8 cellular contexts compared by ENCODE assay signal in genomic region chr19:50315773-50316448, GRCh38. TPM values are rescaled to one million over a fixed set of nuclear protein-coding genes. Genes with fewer than 3 reads are reported as not detected.
A peak's percentile ranks its signal among the peaks of the same experiment; 100 is the strongest.
DNase-seq lines count a peak whose midpoint lies in the region; ATAC-seq and TF ChIP-seq lines count a peak whose summit lies in the region.

No MANE protein-coding gene starts in this region.

- peak; percentile 33 to 51 for DNase-seq in stimulated activated CD4-positive, alpha-beta T cell treated with anti-CD3 and anti-CD28 coated beads, Interleukin-2, amount 100 ng/mL, for 24 hours
- no peak for DNase-seq in stimulated activated CD4-positive, alpha-beta T cell treated with anti-CD3 and anti-CD28 coated beads, Interleukin-2, amount 100 ng/mL, for 48 hours
- DNase-seq in effector memory CD8-positive, alpha-beta T cell, result no peak
- no peak for DNase-seq in esophagus muscularis mucosa (ENCODE audit: extremely low spot score)
- no peak for DNase-seq in spleen

- peaks cover 3 to 14% of the 10 kb centered on the region in 2 donors for H3K4me1 Mint-ChIP-seq in effector memory CD8-positive, alpha-beta T cell (ENCODE audit: low read depth in 2 of 2)

- H3K27ac ChIP-seq in OCI-LY1 (ENCODE audit: low read depth, low read length, poor library complexity, severe bottlenecking) (no peak overlapping the region), esophagus muscularis mucosa (replicated peaks in 1 of 4) (no peak overlapping the region), spleen (no peak overlapping the region)

- 0 out of 2 replicates have a peak, but pooled peaks cover 8% of the 10 kb centered on the region for H3K27me3 ChIP-seq in OCI-LY1 (ENCODE audit: insufficient read depth, low read length)
- H3K27me3 ChIP-seq in esophagus muscularis mucosa, result peaks cover 3 to 92% (median 44%) of the 10 kb centered on the region in 4 donors
- peaks cover 0 to 86% (median 50%) of the 10 kb centered on the region in 7 donors for H3K27me3 ChIP-seq in spleen (replicated peaks in 1 of 7)

- peaks cover 2% of the 10 kb centered on the region for H3K36me3 Mint-ChIP-seq in effector memory CD8-positive, alpha-beta T cell (ENCODE audit: insufficient read depth)

- peaks cover 66 to 81% of the 10 kb centered on the region in 2 donors for H3K27me3 Mint-ChIP-seq in effector memory CD8-positive, alpha-beta T cell

- intact Hi-C loops in esophagus muscularis mucosa (cut with DNase I), result no loop called here
- intact Hi-C loops in spleen (cut with DNase I; ENCODE audit: low total_unique reads), result no loop called here

- H2AFZ ChIP-seq in OCI-LY1 (ENCODE audit: low read length), result no peak overlapping the region

- H3K4me1 ChIP-seq in OCI-LY1 (ENCODE audit: insufficient read depth, low read length, severe bottlenecking) (no peaks in the 10 kb centered on the region), esophagus muscularis mucosa (peaks cover 0 to 30% (median 9%) of the 10 kb centered on the region in 4 donors), spleen (peaks cover 0 to 32% (median 4%) of the 10 kb centered on the region in 6 donors)

- H3F3A ChIP-seq in OCI-LY1 (ENCODE audit: insufficient read depth, low read length), result no peaks in the 10 kb centered on the region

- H3K4me3 ChIP-seq in OCI-LY1 (ENCODE audit: low read depth, low read length, poor library complexity, severe bottlenecking) (peak overlapping the region; percentile 10), esophagus muscularis mucosa (no peak overlapping the region), spleen (peak overlapping the region in 1 of 8 donors; percentile 31)

- TF ChIP-seq CTCF in OCI-LY1 (IDR thresholded peaks at IDR 0.05; ENCODE audit: low read length) (no peak), esophagus muscularis mucosa (IDR thresholded peaks at IDR 0.05) (no peak), spleen (IDR thresholded peaks at IDR 0.05 in 8 of 11, conservative IDR thresholded peaks at IDR 0.05 in 3 of 11) (no peak)

- H3K36me3 ChIP-seq in OCI-LY1 (ENCODE audit: insufficient read depth, low read length) (no peaks in the 10 kb centered on the region), esophagus muscularis mucosa (no peaks in the 10 kb centered on the region), spleen (no peaks in the 10 kb centered on the region)

- no peak for TF ChIP-seq POLR2A in esophagus muscularis mucosa (IDR thresholded peaks at IDR 0.05; ENCODE audit: low read depth)
- no peak for TF ChIP-seq POLR2A in spleen (IDR thresholded peaks at IDR 0.05)

- TF ChIP-seq EP300 in esophagus muscularis mucosa (IDR thresholded peaks at IDR 0.05), result no peak

- peak overlapping the region; percentile 12 to 54 for H3K4me3 Mint-ChIP-seq in effector memory CD8-positive, alpha-beta T cell

- H3K79me2 ChIP-seq in OCI-LY1 (ENCODE audit: insufficient read depth, low read length), result no peaks in the 10 kb centered on the region

- no peak overlapping the region; the same call in 1 of the 2 replicates for H3K4me2 ChIP-seq in OCI-LY1 (ENCODE audit: low read length)

- no peak for ATAC-seq in effector memory CD8-positive, alpha-beta T cell (replicated peaks)
- no peak for ATAC-seq in esophagus mucosa
- no peak for ATAC-seq in HG02763 (IDR thresholded peaks at IDR 0.05; ENCODE audit: unreplicated experiment)

- no peaks in the 10 kb centered on the region for H4K20me1 ChIP-seq in OCI-LY1 (ENCODE audit: insufficient read depth, low read length)

- H3K9ac ChIP-seq in OCI-LY1 (ENCODE audit: low read length), result no peak overlapping the region

- H3K9me2 ChIP-seq in OCI-LY1 (ENCODE audit: low read depth, low read length), result no peaks in the 10 kb centered on the region

- no peaks in the 10 kb centered on the region for H3K9me3 ChIP-seq in OCI-LY1 (ENCODE audit: low read length)
- H3K9me3 ChIP-seq in esophagus muscularis mucosa, result no peaks in the 10 kb centered on the region
- H3K9me3 ChIP-seq in spleen, result no peaks in the 10 kb centered on the region

- WGBS in esophagus muscularis mucosa, result 9% methylated on average over 13 of the region's 18 CpGs
- WGBS in spleen, 5 donors, result 1 to 3% (median 2%) methylated on average over 17 to 18 of the region's 18 CpGs

- no peak overlapping the region for H3K27ac Mint-ChIP-seq in effector memory CD8-positive, alpha-beta T cell

- no peaks in the 10 kb centered on the region for H3K9me3 Mint-ChIP-seq in effector memory CD8-positive, alpha-beta T cell

RNA-seq across cellular contexts. Expression of gene KCNC3, which starts 13.3 kb away (rescaled TPM):
- total RNA-seq in esophagus mucosa (0.48 TPM), esophagus muscularis mucosa (under 1 TPM; 0.32 to 0.69 (median 0.37) TPM), spleen (10 to 100 TPM in 2 of 7 donors, 1 to 10 TPM in 5; 2.6 to 20.8 (median 7.1) TPM)
- 1 to 10 TPM in 1 of 3 donors, under 1 TPM in 2; 0.72 to 2.6 (median 0.74) TPM for polyA plus RNA-seq in spleen

RNA-seq across cellular contexts. Expression of gene NAPSA, which starts 49.5 kb away (rescaled TPM):
- 0.40 TPM for total RNA-seq in esophagus mucosa
- 1 to 10 TPM in 2 of 4 donors, under 1 TPM in 2; 0.17 to 3.7 (median 0.81) TPM for total RNA-seq in esophagus muscularis mucosa
- 1 to 10 TPM; 1.5 to 3.4 (median 2.3) TPM for total RNA-seq in spleen
- 1 to 10 TPM; 4.5 to 6.4 (median 5.0) TPM for polyA plus RNA-seq in spleen

Comparison
In these comparisons a context has a peak if more than half of its experiments do, and no peak if none do; other contexts are left out.
1. DNase-seq: peak in stimulated activated CD4-positive, alpha-beta T cell treated with anti-CD3 and anti-CD28 coated beads, Interleukin-2, amount 100 ng/mL, for 24 hours (2 of 2); none in stimulated activated CD4-positive, alpha-beta T cell treated with anti-CD3 and anti-CD28 coated beads, Interleukin-2, amount 100 ng/mL, for 48 hours (0 of 2), effector memory CD8-positive, alpha-beta T cell (0 of 3), esophagus muscularis mucosa (single experiment) and spleen (single experiment).